ENCODE assay signal across 8 cellular contexts in the genomic region with DNA sequence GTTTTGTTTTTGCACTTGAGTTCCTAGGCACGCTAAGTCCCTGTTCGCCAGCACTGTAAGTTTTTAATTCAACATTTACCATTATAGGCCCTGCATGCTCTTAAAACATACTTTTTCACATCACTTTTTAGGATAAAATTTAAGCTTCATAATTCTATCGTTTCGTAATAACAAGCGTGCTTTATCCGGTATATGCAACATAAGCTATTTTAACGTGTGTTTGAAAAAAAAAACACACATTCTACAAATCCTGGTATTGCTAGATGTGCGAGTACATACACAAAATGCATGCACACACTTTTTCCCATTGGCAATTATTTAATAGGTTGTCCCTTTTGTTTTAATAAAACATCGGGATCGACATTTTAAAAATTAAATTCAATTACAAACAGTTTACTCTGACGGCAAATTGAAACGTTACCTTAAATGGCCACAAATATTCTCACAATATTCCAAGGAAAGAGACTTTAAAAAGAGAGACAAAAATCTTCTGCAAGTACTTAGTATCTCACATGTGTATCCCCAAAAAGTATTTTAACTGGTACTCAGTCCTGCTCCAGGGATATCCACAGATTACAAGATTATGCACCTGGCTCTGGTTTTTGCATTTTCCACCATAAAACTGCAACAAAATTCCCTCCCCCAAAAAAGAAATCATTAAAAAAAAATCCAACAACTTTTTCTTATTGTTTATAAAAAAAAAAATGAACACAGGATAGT.
DNase-seq lines count a peak whose midpoint lies in the region; ATAC-seq and TF ChIP-seq lines count a peak whose summit lies in the region.

No MANE protein-coding gene starts in this region.

- peak overlapping the region; percentile 89 for H3K4me3 ChIP-seq in coronary artery

- ATAC-seq in HG02884 (IDR thresholded peaks at IDR 0.05; ENCODE audit: unreplicated experiment) (no peak), HG03095 (IDR thresholded peaks at IDR 0.05; ENCODE audit: unreplicated experiment) (no peak)

- DNase-seq in DMS79 treated with DMSO at 0.1 percent for 48 hours (lab: John Stamatoyannopoulos, UW) (peak; percentile 79), DMS79 (lab: John Stamatoyannopoulos, UW) (no peak), NCI-H526 treated with DMSO at 0.1 percent for 48 hours (lab: John Stamatoyannopoulos, UW) (peak; percentile 77), coronary artery (ENCODE audit: low spot score) (no peak), middle frontal gyrus (ENCODE audit: extremely low spot score, low spot score) (peak; percentile 53), NCI-H446 (lab: John Stamatoyannopoulos, UW) (no peak)

- H3K27ac ChIP-seq in coronary artery = peak overlapping the region; percentile 70 to 97

- TF ChIP-seq CTCF in coronary artery (IDR thresholded peaks at IDR 0.05) = no peak

Comparison
In these comparisons a context has a peak if more than half of its experiments do, and no peak if none do; other contexts are left out.
1. DNase-seq: peak in DMS79 treated with DMSO at 0.1 percent for 48 hours (single experiment), NCI-H526 treated with DMSO at 0.1 percent for 48 hours (single experiment) and middle frontal gyrus (single experiment); none in DMS79 (single experiment), coronary artery (single experiment) and NCI-H446 (0 of 2).